ENCODE assay signal across 12 cellular contexts in the genomic region with DNA sequence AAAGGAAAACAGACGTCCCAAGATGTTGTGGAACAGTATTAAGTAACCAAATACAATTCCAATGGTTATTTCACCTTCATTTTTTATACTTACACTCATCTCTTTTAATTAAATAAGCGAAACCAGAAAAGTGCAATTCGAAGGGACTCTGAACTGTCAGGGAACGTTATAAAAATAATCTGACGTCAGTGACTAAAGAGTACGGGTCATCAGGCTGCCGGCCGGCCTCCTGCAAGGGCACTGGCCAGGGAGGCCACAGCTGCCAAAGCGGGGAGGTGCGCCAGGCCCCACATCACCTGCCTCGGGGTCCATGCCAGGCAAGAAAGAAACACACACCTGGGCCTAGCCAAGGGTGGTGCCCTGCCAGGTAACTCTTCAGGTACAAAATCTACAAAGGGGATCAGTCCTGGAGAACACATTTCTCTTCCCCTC.
DNase-seq lines count a peak whose midpoint lies in the region; ATAC-seq and TF ChIP-seq lines count a peak whose summit lies in the region.
"Had no signal": no experiment of that assay in that cellular context is flagged by ENCODE, and none has a peak within 500 bp of the region (broad histone marks: within the 10 kb centered on the region; RNA-seq: fewer than 3 reads in every experiment).

No MANE protein-coding gene starts in this region.

- DNase-seq in fibroblast of peridontal ligament (ENCODE audit: extremely low read depth): peak; percentile 25
- DNase-seq in thoracic aorta (ENCODE audit: low spot score): no peak
- DNase-seq in immature natural killer cell: no peak
- DNase-seq in HAP-1 (ENCODE audit: low spot score in 2 of 2): no peak
- DNase-seq: amniotic stem cell, islet precursor cell, MM.1S, NCI-H446 had no signal

- no peak overlapping the region for H3K9ac ChIP-seq in mucosa of rectum (ENCODE audit: low read depth in 1 of 2, low read length in 2 of 2)

- H3K9me3 Mint-ChIP-seq in immature natural killer cell: no peaks in the 10 kb centered on the region

- no peak overlapping the region for H3K4me3 ChIP-seq in mucosa of rectum (ENCODE audit: low read length in 2 of 2)
- H3K4me3 ChIP-seq in thoracic aorta: peak overlapping the region; percentile 8
- H3K4me3 ChIP-seq in HAP-1: no peak overlapping the region

- H3K36me3 ChIP-seq in mucosa of rectum (ENCODE audit: control insufficient read depth in 2 of 2, insufficient read depth in 2 of 2, low read length in 2 of 2) (peaks cover 4 to 8% of the 10 kb centered on the region in 2 donors), thoracic aorta (peaks cover 4% of the 10 kb centered on the region), HAP-1 (replicated peaks) (no peaks in the 10 kb centered on the region)

- in situ Hi-C loops in HAP-1 (cut with MboI; ENCODE audit: low sequenced_read_pairs): loop anchor here (25.0 kb wide), 1 partner anchor 528 kb away; no protein-coding TSS in a partner anchor

- H3K9me3 ChIP-seq in mucosa of rectum (ENCODE audit: control insufficient read depth in 2 of 2, low read length in 2 of 2): no peaks in the 10 kb centered on the region
- H3K9me3 ChIP-seq in thoracic aorta: no peaks in the 10 kb centered on the region
- no peaks in the 10 kb centered on the region for H3K9me3 ChIP-seq in HAP-1

- H3K27me3 ChIP-seq in mucosa of rectum (ENCODE audit: control insufficient read depth in 2 of 2, insufficient read depth in 2 of 2, low read length in 2 of 2) (no peaks in the 10 kb centered on the region), thoracic aorta (replicated peaks; ENCODE audit: insufficient read depth) (no peaks in the 10 kb centered on the region), HAP-1 (ENCODE audit: low read depth) (no peaks in the 10 kb centered on the region)

- H3K4me1 ChIP-seq in mucosa of rectum (ENCODE audit: control insufficient read depth in 2 of 2, insufficient read depth in 2 of 2, low read length in 2 of 2) (peaks cover 4 to 5% of the 10 kb centered on the region in 2 donors), thoracic aorta (ENCODE audit: control insufficient read depth in 1 of 2, low read depth in 2 of 2) (peaks cover 17 to 37% of the 10 kb centered on the region in 2 donors), HAP-1 (no peaks in the 10 kb centered on the region)

- peaks cover 0 to 14% (median 4%) of the 10 kb centered on the region in 3 donors for H3K36me3 Mint-ChIP-seq in immature natural killer cell

- H3K27me3 Mint-ChIP-seq in immature natural killer cell (ENCODE audit: low read depth in 3 of 3): peaks cover 0 to 1% (median 0%) of the 10 kb centered on the region in 3 donors

- H3K27ac ChIP-seq in angular gyrus (ENCODE audit: low read depth, low read length) (peak overlapping the region; percentile 53), mucosa of rectum (ENCODE audit: low read depth in 2 of 2, low read length in 2 of 2) (peak overlapping the region; percentile 73), thoracic aorta (peak overlapping the region; percentile 76 to 83)

- H3K4me1 Mint-ChIP-seq in immature natural killer cell: no peaks in the 10 kb centered on the region

- H3K27ac Mint-ChIP-seq in immature natural killer cell: no peak overlapping the region

- ATAC-seq in thoracic aorta (ENCODE audit: insufficient number of reproducible peaks, low FRiP score, low read depth) (no peak), GM18498 (IDR thresholded peaks at IDR 0.05; ENCODE audit: unreplicated experiment) (no peak), HG03442 (IDR thresholded peaks at IDR 0.05; ENCODE audit: unreplicated experiment) (no peak)

- no peak for TF ChIP-seq CTCF in thoracic aorta (IDR thresholded peaks at IDR 0.05)

- no peak overlapping the region for H3K4me3 Mint-ChIP-seq in immature natural killer cell
